Comparison of ENCODE assay signal across 8 cellular contexts in the genomic region with DNA sequence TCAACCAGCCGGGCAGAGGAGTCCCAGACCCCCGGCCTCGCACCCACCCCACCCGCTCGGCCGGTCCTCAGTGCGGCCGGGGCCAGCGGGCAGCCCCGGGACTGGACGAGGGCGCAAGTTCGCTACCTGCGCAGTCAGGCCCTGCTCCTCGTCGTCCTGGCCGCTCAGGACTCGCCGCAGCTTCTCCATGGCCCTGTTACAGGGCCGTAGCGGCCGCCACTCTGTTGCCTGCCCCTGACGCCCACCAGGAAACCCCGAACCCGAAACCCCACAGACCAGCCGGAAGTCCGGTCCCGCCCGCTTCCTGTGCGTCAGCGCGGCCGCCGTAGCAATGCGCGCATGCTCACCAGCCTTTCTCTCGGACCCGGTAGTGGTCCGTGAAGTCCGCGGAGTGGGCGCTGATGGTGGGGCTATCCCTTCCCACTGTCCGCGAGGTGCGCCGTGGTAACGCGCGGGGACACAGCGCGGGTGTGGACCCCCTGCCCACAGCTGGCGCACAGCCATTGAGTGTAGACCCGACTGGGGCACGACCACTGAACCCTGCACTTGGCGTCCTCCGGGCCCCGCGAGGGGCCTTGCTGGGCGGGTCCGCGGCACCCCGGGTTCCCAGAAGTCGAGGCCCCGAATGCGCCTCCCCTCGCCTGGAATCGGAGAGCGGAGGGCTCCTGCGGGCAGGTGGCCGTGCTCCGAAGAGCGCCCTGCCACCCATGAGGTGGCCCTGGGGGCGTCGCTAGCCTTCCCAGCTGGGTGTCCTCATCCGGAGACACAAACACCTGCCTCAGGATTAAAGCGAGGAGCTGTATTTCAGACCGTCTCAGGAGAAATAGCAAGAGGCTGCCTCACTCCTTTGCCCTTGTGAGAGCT. TPM values are rescaled to one million over a fixed set of nuclear protein-coding genes. Genes with fewer than 3 reads are reported as not detected.
DNase-seq lines count a peak whose midpoint lies in the region; ATAC-seq and TF ChIP-seq lines count a peak whose summit lies in the region.

A gene (minus strand): TSS at position 253 of the 864 bp plus-strand sequence. CDS start 64 bp downstream, at position 189.

- ATAC-seq in GM19035 (IDR thresholded peaks at IDR 0.05; ENCODE audit: unreplicated experiment): peak; percentile 95
- ATAC-seq in HG03342 (IDR thresholded peaks at IDR 0.05; ENCODE audit: unreplicated experiment): peak; percentile 91
- peak; percentile 95 to 98 (median 97) for ATAC-seq in right lobe of liver

- peak; percentile 95 for TF ChIP-seq POLR2A in right lobe of liver (IDR thresholded peaks at IDR 0.05)

- no peak for TF ChIP-seq CTCF in right lobe of liver (IDR thresholded peaks at IDR 0.05)

- 2% methylated on average over 16 of the region's 77 CpGs for WGBS in right lobe of liver (ENCODE audit: insufficient coverage, low coverage, low lambda C conversion rate, missing lambda C conversion rate)

- no peaks in the 10 kb centered on the region for H3K36me3 ChIP-seq in right lobe of liver

- no peaks in the 10 kb centered on the region for H3K27me3 ChIP-seq in right lobe of liver

- H3K9me3 ChIP-seq in right lobe of liver: no peaks in the 10 kb centered on the region

- DNase-seq in Ammon's horn (ENCODE audit: low spot score) (peak; percentile 86), NCI-H524 (lab: John Stamatoyannopoulos, UW) (peak; percentile 69 to 82), dermis microvascular lymphatic vessel endothelial cell (ENCODE audit: low read depth in 2 of 2) (peak; percentile 82 to 90), right lobe of liver (peak; percentile 89 to 92 (median 91))
- peak; percentile 57 to 79 for DNase-seq in activated CD4-positive, alpha-beta T cell treated with anti-CD3 and anti-CD28 coated beads, Interleukin-2, amount 50 U/mL, for 24 hours (ENCODE audit: low read depth in 1 of 2, low spot score in 1 of 2)
- peak; percentile 81 for DNase-seq in stimulated activated CD4-positive, alpha-beta T cell treated with anti-CD3 and anti-CD28 coated beads, Interleukin-4, amount 100 ng/mL, for 24 hours

- peaks cover 0 to 22% (median 5%) of the 10 kb centered on the region in 4 donors for H3K4me1 ChIP-seq in right lobe of liver

- peak within 1 kb of the TSS; percentile 70 to 93 (median 81) for H3K4me3 ChIP-seq in right lobe of liver

- peak within 1 kb of the TSS; percentile 89 to 96 (median 95) for H3K27ac ChIP-seq in right lobe of liver

- intact Hi-C loops in right lobe of liver (cut with DNase I): no loop called here

RNA-seq across cellular contexts. Expression of the gene that starts here (rescaled TPM):
- total RNA-seq in dermis microvascular lymphatic vessel endothelial cell: 18.7 and 20.7 TPM in 2 replicates
- total RNA-seq in right lobe of liver: 10 to 100 TPM in 5 of 6 experiments, 1 to 10 TPM in 1; 6.7 to 14.0 (median 12.8) TPM

Comparison
In these comparisons a context has a peak if more than half of its experiments do, and no peak if none do; other contexts are left out.
1. Peak in every context shown above with its lines: DNase-seq, ATAC-seq, H3K4me3 ChIP-seq and H3K27ac ChIP-seq.